ENCODE assay signal across 17 cellular contexts in the genomic region with DNA sequence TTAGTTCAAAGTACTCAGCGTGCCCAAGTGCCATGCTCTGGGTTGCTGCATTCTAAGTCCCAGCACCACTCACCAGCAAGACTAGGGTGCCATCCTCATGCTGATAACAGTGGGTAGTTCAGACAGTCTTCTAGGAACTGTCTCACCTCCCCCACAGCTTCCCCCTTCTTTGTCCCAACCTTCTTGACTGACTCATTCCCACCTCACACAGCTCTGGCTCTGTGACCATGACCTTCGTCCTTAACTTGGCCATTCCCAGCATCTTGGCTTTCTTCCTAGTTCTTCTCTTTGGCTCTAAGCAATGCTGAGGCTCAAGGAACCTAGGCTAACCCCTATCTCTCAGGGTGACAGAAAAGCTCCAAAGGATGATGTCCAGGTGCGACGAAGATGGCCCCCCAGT. TPM values are rescaled to one million over a fixed set of nuclear protein-coding genes. Genes with fewer than 3 reads are reported as not detected.
DNase-seq lines count a peak whose midpoint lies in the region; ATAC-seq and TF ChIP-seq lines count a peak whose summit lies in the region.
"Had no signal": no experiment of that assay in that cellular context is flagged by ENCODE, and none has a peak within 500 bp of the region (broad histone marks: within the 10 kb centered on the region; RNA-seq: fewer than 3 reads in every experiment).

No MANE protein-coding gene starts in this region.

- intact Hi-C loops in activated CD8-positive, alpha-beta T cell treated with anti-CD3 and anti-CD28 coated beads for 36 hours (cut with micrococcal nuclease): loop anchor here (2.0 to 5.0 kb wide), 2 partner anchors 189 to 225 kb away; no protein-coding TSS in a partner anchor
- intact Hi-C loops in uterus (cut with DNase I; ENCODE audit: low total_unique reads): no loop called here

- peak overlapping the region; percentile 82 for H3K27ac ChIP-seq in BLaER1
- peak overlapping the region; percentile 98 for H3K27ac ChIP-seq in KOPT-K1 (ENCODE audit: low read depth, low read length, poor library complexity, severe bottlenecking)
- H3K27ac ChIP-seq in uterus: no peak overlapping the region

- H3K36me3 ChIP-seq in BLaER1 (no peaks in the 10 kb centered on the region), KOPT-K1 (ENCODE audit: insufficient read depth, low read length) (no peaks in the 10 kb centered on the region), uterus (no peaks in the 10 kb centered on the region)

- H3K9me3 ChIP-seq in BLaER1: no peaks in the 10 kb centered on the region
- no peaks in the 10 kb centered on the region for H3K9me3 ChIP-seq in KOPT-K1 (ENCODE audit: insufficient read depth, low read length, poor library complexity, severe bottlenecking)
- H3K9me3 ChIP-seq in uterus: no peaks in the 10 kb centered on the region

- CTCF ChIA-PET in activated CD8-positive, alpha-beta T cell treated with anti-CD3 and anti-CD28 coated beads for 36 hours (lab: Charles Lee): interaction anchor here (1.2 to 1.8 kb wide), 3 partner anchors 10 to 244 kb away, joined by 3 to 11 read pairs (median 3); no protein-coding TSS in a partner anchor

- H3K4me2 ChIP-seq in BLaER1: peak overlapping the region; percentile 91

- H3K4me1 ChIP-seq in BLaER1: peaks cover 89% of the 10 kb centered on the region
- no peaks in the 10 kb centered on the region for H3K4me1 ChIP-seq in uterus

- peaks cover 91% of the 10 kb centered on the region for H3K4me1 Mint-ChIP-seq in activated CD8-positive, alpha-beta T cell treated with anti-CD3 and anti-CD28 coated beads for 36 hours (ENCODE audit: low read depth)
- H3K4me1 Mint-ChIP-seq in naive B cell: peaks cover 83 to 99% (median 90%) of the 10 kb centered on the region in 3 donors

- no peak overlapping the region for H3K9ac ChIP-seq in BLaER1

- ATAC-seq in activated CD8-positive, alpha-beta T cell treated with anti-CD3 and anti-CD28 coated beads for 36 hours: no peak
- ATAC-seq in naive B cell (ENCODE audit: low read depth in 2 of 2) (no peak), GM19324 (IDR thresholded peaks at IDR 0.05; ENCODE audit: low FRiP score, unreplicated experiment) (no peak)
- ATAC-seq: left colon, Right ventricle myocardium inferior had no signal

- no peak overlapping the region for H3K4me3 ChIP-seq in BLaER1
- H3K4me3 ChIP-seq in uterus: no peak overlapping the region

- no peaks in the 10 kb centered on the region for H4K20me1 ChIP-seq in BLaER1

- TF ChIP-seq POLR2A in uterus (IDR thresholded peaks at IDR 0.05): no peak

- H3K27me3 Mint-ChIP-seq in activated CD8-positive, alpha-beta T cell treated with anti-CD3 and anti-CD28 coated beads for 36 hours: peaks cover 11% of the 10 kb centered on the region
- H3K27me3 Mint-ChIP-seq in naive B cell: no peaks in the 10 kb centered on the region

- no peaks in the 10 kb centered on the region for H3K9me3 Mint-ChIP-seq in activated CD8-positive, alpha-beta T cell treated with anti-CD3 and anti-CD28 coated beads for 36 hours
- no peaks in the 10 kb centered on the region for H3K9me3 Mint-ChIP-seq in naive B cell
- H3K9me3 Mint-ChIP-seq: activated CD4-positive, alpha-beta memory T cell treated with anti-CD3 and anti-CD28 coated beads, Interleukin-2, amount 10 ng/mL, durations not matched to agents 7 days and 5 days had no signal

- no peaks in the 10 kb centered on the region for H3K36me3 Mint-ChIP-seq in activated CD8-positive, alpha-beta T cell treated with anti-CD3 and anti-CD28 coated beads for 36 hours (ENCODE audit: low read depth)
- H3K36me3 Mint-ChIP-seq in naive B cell: no peaks in the 10 kb centered on the region

- H3K4me3 Mint-ChIP-seq in activated CD8-positive, alpha-beta T cell treated with anti-CD3 and anti-CD28 coated beads for 36 hours: no peak overlapping the region
- H3K4me3 Mint-ChIP-seq in naive B cell: peak overlapping the region in 5 of 8 donors; percentile 64 to 85 (median 71)
- H3K4me3 Mint-ChIP-seq: activated CD4-positive, alpha-beta memory T cell treated with anti-CD3 and anti-CD28 coated beads, Interleukin-2, amount 10 ng/mL, durations not matched to agents 7 days and 5 days had no signal

- H3K27ac Mint-ChIP-seq in activated CD8-positive, alpha-beta T cell treated with anti-CD3 and anti-CD28 coated beads for 36 hours: peak overlapping the region; percentile 40
- peak overlapping the region; percentile 99 to 100 (median 100) for H3K27ac Mint-ChIP-seq in naive B cell

- TF ChIP-seq CTCF in activated CD8-positive, alpha-beta T cell treated with anti-CD3 and anti-CD28 coated beads for 36 hours (IDR thresholded peaks at IDR 0.05): no peak
- TF ChIP-seq CTCF in uterus (IDR thresholded peaks at IDR 0.05): no peak

- DNase-seq in activated CD8-positive, alpha-beta T cell treated with anti-CD3 and anti-CD28 coated beads for 36 hours: no peak
- no peak for DNase-seq in naive B cell
- DNase-seq in stimulated activated naive CD4-positive, alpha-beta T cell treated with Interleukin-2 at 50 U/mL for 16 hours (lab: John Stamatoyannopoulos, UW): no peak
- no peak for DNase-seq in dedifferentiated amniotic fluid mesenchymal stem cell (ENCODE audit: extremely low spot score)
- no peak for DNase-seq in uterus
- DNase-seq: ACHN; activated CD4-positive, alpha-beta memory T cell treated with anti-CD3 and anti-CD28 coated beads, Interleukin-2, amount 10 ng/mL, durations not matched to agents 7 days and 5 days; hypothalamus; Karpas-422; left colon; NCI-H774; posterior cingulate gyrus; stimulated activated CD4-positive, alpha-beta T cell treated with anti-CD3 and anti-CD28 coated beads, Interleukin-12 subunit alpha, Interleukin-12 subunit beta, amount 100 ng/mL, for 4 hours had no signal

- POLR2A ChIA-PET in activated CD8-positive, alpha-beta T cell treated with anti-CD3 and anti-CD28 coated beads for 36 hours (lab: Charles Lee): interaction anchor here (0.9 to 1.9 kb wide), 2 partner anchors 11 to 101 kb away, joined by 3 to 9 read pairs; no protein-coding TSS in a partner anchor

- H3K27me3 ChIP-seq in BLaER1: no peaks in the 10 kb centered on the region
- H3K27me3 ChIP-seq in uterus: no peaks in the 10 kb centered on the region

RNA-seq across cellular contexts. Expression of a gene that starts 20.0 kb away (rescaled TPM):
- 100 to 1,000 TPM in 1 of 2 experiments, 10 to 100 TPM in 1; 97.0 to 103 TPM for total RNA-seq in activated CD8-positive, alpha-beta T cell treated with anti-CD3 and anti-CD28 coated beads for 36 hours
- 1,000 to 10,000 TPM; 1,969 to 4,468 (median 2,782) TPM for polyA plus RNA-seq in naive B cell (ENCODE audit: low read depth in 6 of 6)
- total RNA-seq in uterus: 10 to 100 TPM in 2 of 4 donors, 1 to 10 TPM in 2; 2.6 to 39.5 (median 19.7) TPM

Comparison
In these comparisons a context has a peak if more than half of its experiments do, and no peak if none do; other contexts are left out.
1. H3K27ac ChIP-seq: peak in BLaER1 (single experiment) and KOPT-K1 (single experiment); none in uterus (0 of 2).